In genomic region chr7:121119047-121119446, GRCh38 we compare ENCODE assay signal across 2 cellular contexts.
TF ChIP-seq lines count a peak whose summit lies in the region.

No MANE protein-coding gene starts in this region.

TF ChIP-seq in IMR-90, 13 proteins besides CTCF, POLR2A, EP300 and RAD21:
- no peak for TF ChIP-seq BHLHE40 (IDR thresholded peaks at IDR 0.05; ENCODE audit: low read depth, low read length)
- peak; percentile 68 for TF ChIP-seq CEBPB (IDR thresholded peaks at IDR 0.05; ENCODE audit: low read depth, low read length)

TF ChIP-seq in H1, 55 proteins besides CTCF, POLR2A, EP300 and RAD21:
- no peak for TF ChIP-seq RBBP5 (IDR thresholded peaks at IDR 0.05; ENCODE audit: borderline replicate concordance, low read depth, low read length)
- TF ChIP-seq BCL11A (IDR thresholded peaks at IDR 0.05; ENCODE audit: low read depth in 2 of 2, low read length in 2 of 2): no peak
- TF ChIP-seq CHD2 (IDR thresholded peaks at IDR 0.05; ENCODE audit: low read length): no peak
- peak; percentile 25; the same call in 1 of the 2 replicates for TF ChIP-seq CEBPB (IDR thresholded peaks at IDR 0.05; ENCODE audit: low read depth, low read length)
- no peak for TF ChIP-seq SUZ12 (IDR thresholded peaks at IDR 0.05; ENCODE audit: low read length)
